ENCODE assay signal across 16 cellular contexts in genomic region chr6:24501374-24501773, GRCh38. TPM values are rescaled to one million over a fixed set of nuclear protein-coding genes. Genes with fewer than 3 reads are reported as not detected.
DNase-seq lines count a peak whose midpoint lies in the region; ATAC-seq and TF ChIP-seq lines count a peak whose summit lies in the region.
"Had no signal": no experiment of that assay in that cellular context is flagged by ENCODE, and none has a peak within 500 bp of the region (broad histone marks: within the 10 kb centered on the region; RNA-seq: fewer than 3 reads in every experiment).

No MANE protein-coding gene starts in this region.

- no peak for DNase-seq in activated T-cell treated with anti-CD3 and anti-CD28 coated beads, Interleukin-2, amount 50 U/mL, for 24 hours
- DNase-seq in activated T-cell treated with anti-CD3 and anti-CD28 coated beads, Interleukin-2, amount 50 U/mL, for 4 hours: no peak
- DNase-seq in right atrium auricular region (ENCODE audit: low spot score) (peak; percentile 2), heart right ventricle (no peak), anterior cingulate cortex (lab: John Stamatoyannopoulos, UW) (no peak)
- no peak for DNase-seq in activated naive CD8-positive, alpha-beta T cell treated with anti-CD3 and anti-CD28 coated beads, Interleukin-2, amount 50 U/mL, for 24 hours
- DNase-seq: ACHN; Calu3; CD4-positive, CD25-positive, alpha-beta regulatory T cell; DMS 273 treated with DMSO at 0.1 percent for 48 hours; GM23248; IMR-90 had no signal

- H3K4me1 ChIP-seq in right atrium auricular region: no peaks in the 10 kb centered on the region
- peaks cover 0 to 2% (median 0%) of the 10 kb centered on the region in 9 donors for H3K4me1 ChIP-seq in heart right ventricle

- H3K27ac ChIP-seq in right atrium auricular region (no peak overlapping the region), heart right ventricle (no peak overlapping the region)
- H3K27ac ChIP-seq: BLaER1 treated with 17β-estradiol and CSF1 and Interleukin-3, amounts not matched to agents 10 nM and 100 nM; GM23248; HL-60 had no signal

- H3K9me3 Mint-ChIP-seq in activated T-cell treated with anti-CD3 and anti-CD28 coated beads, Interleukin-2, amount 50 U/mL, for 24 hours: peaks cover 10% of the 10 kb centered on the region
- peaks cover 7% of the 10 kb centered on the region for H3K9me3 Mint-ChIP-seq in activated T-cell treated with anti-CD3 and anti-CD28 coated beads, Interleukin-2, amount 50 U/mL, for 4 hours
- H3K9me3 Mint-ChIP-seq in activated naive CD8-positive, alpha-beta T cell treated with anti-CD3 and anti-CD28 coated beads, Interleukin-2, amount 50 U/mL, for 24 hours: peaks cover 9% of the 10 kb centered on the region

- H3K27ac Mint-ChIP-seq in activated T-cell treated with anti-CD3 and anti-CD28 coated beads, Interleukin-2, amount 50 U/mL, for 24 hours: peak overlapping the region; percentile 15
- H3K27ac Mint-ChIP-seq in activated naive CD8-positive, alpha-beta T cell treated with anti-CD3 and anti-CD28 coated beads, Interleukin-2, amount 50 U/mL, for 24 hours: no peak overlapping the region

- H3K27me3 Mint-ChIP-seq in activated T-cell treated with anti-CD3 and anti-CD28 coated beads, Interleukin-2, amount 50 U/mL, for 24 hours: no peaks in the 10 kb centered on the region
- H3K27me3 Mint-ChIP-seq in activated T-cell treated with anti-CD3 and anti-CD28 coated beads, Interleukin-2, amount 50 U/mL, for 4 hours (ENCODE audit: low read depth): no peaks in the 10 kb centered on the region
- no peaks in the 10 kb centered on the region for H3K27me3 Mint-ChIP-seq in activated naive CD8-positive, alpha-beta T cell treated with anti-CD3 and anti-CD28 coated beads, Interleukin-2, amount 50 U/mL, for 24 hours
- H3K27me3 Mint-ChIP-seq: CD4-positive, CD25-positive, alpha-beta regulatory T cell had no signal

- H3K4me3 ChIP-seq in right atrium auricular region (no peak overlapping the region), heart right ventricle (no peak overlapping the region)
- H3K4me3 ChIP-seq: BLaER1 treated with 17β-estradiol and CSF1 and Interleukin-3, amounts not matched to agents 10 nM and 100 nM; GM23248 had no signal

- WGBS in heart right ventricle, 2 donors: 81 to 89% methylated on average over 2 of the region's 2 CpGs

- peaks cover 21% of the 10 kb centered on the region for H3K36me3 ChIP-seq in right atrium auricular region
- H3K36me3 ChIP-seq in heart right ventricle: peaks cover 0 to 63% (median 12%) of the 10 kb centered on the region in 9 donors

- no peak for TF ChIP-seq CTCF in right atrium auricular region (IDR thresholded peaks at IDR 0.05)
- TF ChIP-seq CTCF in heart right ventricle (IDR thresholded peaks at IDR 0.05): no peak

- no peak for ATAC-seq in activated T-cell treated with anti-CD3 and anti-CD28 coated beads, Interleukin-2, amount 50 U/mL, for 4 hours
- ATAC-seq in heart right ventricle (no peak), GM21825 (IDR thresholded peaks at IDR 0.05; ENCODE audit: unreplicated experiment) (no peak)
- ATAC-seq in activated naive CD8-positive, alpha-beta T cell treated with anti-CD3 and anti-CD28 coated beads, Interleukin-2, amount 50 U/mL, for 24 hours: peak; percentile 75
- ATAC-seq: HCT116 had no signal

- H3K27me3 ChIP-seq in right atrium auricular region (no peaks in the 10 kb centered on the region), heart right ventricle (no peaks in the 10 kb centered on the region)
- H3K27me3 ChIP-seq: BLaER1 treated with 17β-estradiol and CSF1 and Interleukin-3, amounts not matched to agents 10 nM and 100 nM had no signal

- no peak overlapping the region for H3K4me3 Mint-ChIP-seq in activated T-cell treated with anti-CD3 and anti-CD28 coated beads, Interleukin-2, amount 50 U/mL, for 24 hours
- H3K4me3 Mint-ChIP-seq in activated T-cell treated with anti-CD3 and anti-CD28 coated beads, Interleukin-2, amount 50 U/mL, for 4 hours: no peak overlapping the region
- no peak overlapping the region for H3K4me3 Mint-ChIP-seq in activated naive CD8-positive, alpha-beta T cell treated with anti-CD3 and anti-CD28 coated beads, Interleukin-2, amount 50 U/mL, for 24 hours
- H3K4me3 Mint-ChIP-seq: CD4-positive, CD25-positive, alpha-beta regulatory T cell had no signal

- H3K9me3 ChIP-seq in right atrium auricular region (no peaks in the 10 kb centered on the region), heart right ventricle (no peaks in the 10 kb centered on the region)

- intact Hi-C loops in heart right ventricle (cut with DNase I): no loop called here

- H3K4me1 Mint-ChIP-seq in activated T-cell treated with anti-CD3 and anti-CD28 coated beads, Interleukin-2, amount 50 U/mL, for 24 hours (ENCODE audit: low read depth): peaks cover 19% of the 10 kb centered on the region
- H3K4me1 Mint-ChIP-seq in activated T-cell treated with anti-CD3 and anti-CD28 coated beads, Interleukin-2, amount 50 U/mL, for 4 hours (ENCODE audit: low read depth): peaks cover 1% of the 10 kb centered on the region
- peaks cover 16% of the 10 kb centered on the region for H3K4me1 Mint-ChIP-seq in activated naive CD8-positive, alpha-beta T cell treated with anti-CD3 and anti-CD28 coated beads, Interleukin-2, amount 50 U/mL, for 24 hours

- H3K36me3 Mint-ChIP-seq in activated T-cell treated with anti-CD3 and anti-CD28 coated beads, Interleukin-2, amount 50 U/mL, for 24 hours (ENCODE audit: low read depth): peaks cover 50% of the 10 kb centered on the region
- H3K36me3 Mint-ChIP-seq in activated T-cell treated with anti-CD3 and anti-CD28 coated beads, Interleukin-2, amount 50 U/mL, for 4 hours (ENCODE audit: insufficient read depth): peaks cover 30% of the 10 kb centered on the region
- peaks cover 26% of the 10 kb centered on the region for H3K36me3 Mint-ChIP-seq in activated naive CD8-positive, alpha-beta T cell treated with anti-CD3 and anti-CD28 coated beads, Interleukin-2, amount 50 U/mL, for 24 hours (ENCODE audit: low read depth)

RNA-seq across cellular contexts. Expression of gene ALDH5A1, which starts 6.6 kb away (rescaled TPM):
- 10 to 100 TPM; 10.4 to 12.4 (median 11.2) TPM for total RNA-seq in activated T-cell treated with anti-CD3 and anti-CD28 coated beads, Interleukin-2, amount 50 U/mL, for 4 hours
- total RNA-seq in right atrium auricular region: 1 to 10 TPM; 5.0 to 10.0 TPM
- 10 to 100 TPM; 23.1 to 45.5 (median 30.0) TPM for total RNA-seq in heart right ventricle
- polyA plus RNA-seq in heart right ventricle: 1 to 10 TPM; 1.9 to 4.4 TPM

RNA-seq across cellular contexts. Expression of gene GPLD1, which starts 12.0 kb away (rescaled TPM):
- total RNA-seq in activated T-cell treated with anti-CD3 and anti-CD28 coated beads, Interleukin-2, amount 50 U/mL, for 4 hours: under 1 TPM; 0.38 to 0.87 (median 0.45) TPM
- under 1 TPM; 0.33 to 0.71 TPM for total RNA-seq in right atrium auricular region
- 1 to 10 TPM in 4 of 10 donors, under 1 TPM in 6; 0.59 to 1.5 (median 0.89) TPM for total RNA-seq in heart right ventricle
- polyA plus RNA-seq in heart right ventricle: under 1 TPM; 0.07 to 0.44 TPM
